ENCODE assay signal across 13 cellular contexts in genomic region chr3:62940763-62941632, GRCh38.
DNase-seq lines count a peak whose midpoint lies in the region; ATAC-seq and TF ChIP-seq lines count a peak whose summit lies in the region.
"Had no signal": no experiment of that assay in that cellular context is flagged by ENCODE, and none has a peak within 500 bp of the region (broad histone marks: within the 10 kb centered on the region; RNA-seq: fewer than 3 reads in every experiment).

No MANE protein-coding gene starts in this region.

- H3K36me3 ChIP-seq in HUES64 (ENCODE audit: insufficient read depth, low read length) = no peaks in the 10 kb centered on the region
- no peaks in the 10 kb centered on the region for H3K36me3 ChIP-seq in mesendoderm (ENCODE audit: control insufficient read depth, insufficient read depth, low read length)

- H4K5ac ChIP-seq in mesendoderm (ENCODE audit: low read length) = no peak overlapping the region

- peak overlapping the region; percentile 5 for H3K18ac ChIP-seq in mesendoderm (ENCODE audit: low read length)

- ATAC-seq in GM18502 (IDR thresholded peaks at IDR 0.05; ENCODE audit: poor library complexity, unreplicated experiment) = no peak
- no peak for ATAC-seq in HG03108 (IDR thresholded peaks at IDR 0.05; ENCODE audit: unreplicated experiment)
- ATAC-seq: right cardiac atrium had no signal

- H3K4me1 ChIP-seq in HUES64 (ENCODE audit: insufficient read depth, low read length) (peaks cover 22% of the 10 kb centered on the region), mesendoderm (ENCODE audit: control insufficient read depth, low read depth, low read length) (no peaks in the 10 kb centered on the region)

- H2BK15ac ChIP-seq in mesendoderm (replicated peaks; ENCODE audit: low read depth) = peak overlapping the region; percentile 67

- H3K79me2 ChIP-seq in mesendoderm (ENCODE audit: control insufficient read depth, insufficient read depth, low read length) = no peaks in the 10 kb centered on the region

- no peak overlapping the region for H2BK5ac ChIP-seq in mesendoderm (ENCODE audit: low read length)

- H3K79me1 ChIP-seq in mesendoderm (ENCODE audit: low read length) = no peaks in the 10 kb centered on the region

- H3K4me3 Mint-ChIP-seq in brain = peak overlapping the region; percentile 69 to 84 (median 75)
- H3K4me3 Mint-ChIP-seq: activated naive CD4-positive, alpha-beta T cell treated with anti-CD3 and anti-CD28 coated beads, Interleukin-2, amount 10 ng/mL, durations not matched to agents 7 days and 5 days had no signal

- H3K27me3 Mint-ChIP-seq in brain = peaks cover 4% of the 10 kb centered on the region
- H3K27me3 Mint-ChIP-seq: activated naive CD4-positive, alpha-beta T cell treated with anti-CD3 and anti-CD28 coated beads, Interleukin-2, amount 10 ng/mL, durations not matched to agents 7 days and 5 days had no signal

- WGBS in HUES64 = 67% methylated on average over 9 of the region's 9 CpGs
- WGBS in mesendoderm (ENCODE audit: extremely low coverage, insufficient coverage, low lambda C conversion rate) = no CpG with 5 or more reads among the region's 9 CpGs

- DNase-seq in D341Med (ENCODE audit: low spot score) (peak; percentile 30), mesendoderm (peak; percentile 65), posterior cingulate gyrus (no peak)
- DNase-seq in activated naive CD4-positive, alpha-beta T cell treated with Interleukin-2 at 50 U/mL for 16 hours = no peak
- DNase-seq: activated naive CD4-positive, alpha-beta T cell treated with anti-CD3 and anti-CD28 coated beads, Interleukin-2, amount 10 ng/mL, durations not matched to agents 7 days and 5 days; dorsolateral prefrontal cortex; NCI-H1048; NCI-H526; right cardiac atrium had no signal

- H4K8ac ChIP-seq in mesendoderm (ENCODE audit: low read depth, low read length) = no peak overlapping the region

- no peaks in the 10 kb centered on the region for H3K36me3 Mint-ChIP-seq in brain
- H3K36me3 Mint-ChIP-seq: activated naive CD4-positive, alpha-beta T cell treated with anti-CD3 and anti-CD28 coated beads, Interleukin-2, amount 10 ng/mL, durations not matched to agents 7 days and 5 days had no signal

- H3K27ac Mint-ChIP-seq in brain = peak overlapping the region; percentile 85 to 99 (median 97)
- H3K27ac Mint-ChIP-seq: activated naive CD4-positive, alpha-beta T cell treated with anti-CD3 and anti-CD28 coated beads, Interleukin-2, amount 10 ng/mL, durations not matched to agents 7 days and 5 days had no signal

- H3K23ac ChIP-seq in mesendoderm (ENCODE audit: low read length) = no peak overlapping the region

- no peak overlapping the region for H2BK120ac ChIP-seq in mesendoderm (ENCODE audit: low read depth, low read length)

- no peak overlapping the region for H3K56ac ChIP-seq in mesendoderm (ENCODE audit: low read length)

- no peak for TF ChIP-seq CTCF in brain (conservative IDR thresholded peaks at IDR 0.05)

- peaks cover 4 to 12% (median 7%) of the 10 kb centered on the region in 5 experiments for H3K9me3 Mint-ChIP-seq in brain
- H3K9me3 Mint-ChIP-seq: activated naive CD4-positive, alpha-beta T cell treated with anti-CD3 and anti-CD28 coated beads, Interleukin-2, amount 10 ng/mL, durations not matched to agents 7 days and 5 days had no signal

- H3K27me3 ChIP-seq in HUES64 (ENCODE audit: insufficient read depth, low read length) (no peaks in the 10 kb centered on the region), mesendoderm (ENCODE audit: insufficient read depth, low read length, poor library complexity) (no peaks in the 10 kb centered on the region)

- no peaks in the 10 kb centered on the region for H3K9me3 ChIP-seq in HUES64 (ENCODE audit: insufficient read depth, low read depth, low read length)

- peak overlapping the region; percentile 76 for H3K4ac ChIP-seq in mesendoderm (ENCODE audit: low read depth, low read length)

- H3K4me3 ChIP-seq in HUES64 (ENCODE audit: low read length) (no peak overlapping the region), mesendoderm (ENCODE audit: low read length) (no peak overlapping the region)

- H3K27ac ChIP-seq in HUES64 (ENCODE audit: low read depth, low read length) (peak overlapping the region; percentile 44), mesendoderm (ENCODE audit: low read depth, low read length) (no peak overlapping the region)
- H3K27ac ChIP-seq: dorsolateral prefrontal cortex had no signal

- no peak overlapping the region for H3K4me2 ChIP-seq in mesendoderm (ENCODE audit: low read length)

- H3K4me1 Mint-ChIP-seq in brain = peaks cover 48% of the 10 kb centered on the region
- H3K4me1 Mint-ChIP-seq: activated naive CD4-positive, alpha-beta T cell treated with anti-CD3 and anti-CD28 coated beads, Interleukin-2, amount 10 ng/mL, durations not matched to agents 7 days and 5 days had no signal

- H2AK5ac ChIP-seq in mesendoderm (ENCODE audit: low read length) = no peak overlapping the region

- intact Hi-C loops in posterior cingulate gyrus (cut with DNase I) = no loop called here

- peak overlapping the region; percentile 41; the same call in 1 of the 2 replicates for H3K9ac ChIP-seq in HUES64 (ENCODE audit: low read depth, low read length)
- H3K9ac ChIP-seq in mesendoderm (ENCODE audit: low read length) = no peak overlapping the region

Comparison
In these comparisons a context has a peak if more than half of its experiments do, and no peak if none do; other contexts are left out.
1. DNase-seq: peak in D341Med (single experiment) and mesendoderm (single experiment); none in activated naive CD4-positive, alpha-beta T cell treated with Interleukin-2 at 50 U/mL for 16 hours (single experiment) and posterior cingulate gyrus (0 of 10).